In genomic region chr15:47551079-47551478, GRCh38 we compare ENCODE assay signal across 1 cellular context.
TF ChIP-seq lines count a peak whose summit lies in the region.

No MANE protein-coding gene starts in this region.

TF ChIP-seq in GM23338, 12 proteins besides CTCF, POLR2A, EP300 and RAD21 (continued from another document):
- TF ChIP-seq ZNF462 (CRISPR knock-in tag; IDR thresholded peaks at IDR 0.05), result no peak
- no peak for TF ChIP-seq CREB1 (CRISPR knock-in tag; IDR thresholded peaks at IDR 0.05; ENCODE audit: low read depth)
- TF ChIP-seq ZNF331 (CRISPR knock-in tag; IDR thresholded peaks at IDR 0.05; ENCODE audit: low read depth), result no peak
- TF ChIP-seq EZH2 (IDR thresholded peaks at IDR 0.05; ENCODE audit: low read depth, unreplicated experiment), result no peak
